In the genomic region with DNA sequence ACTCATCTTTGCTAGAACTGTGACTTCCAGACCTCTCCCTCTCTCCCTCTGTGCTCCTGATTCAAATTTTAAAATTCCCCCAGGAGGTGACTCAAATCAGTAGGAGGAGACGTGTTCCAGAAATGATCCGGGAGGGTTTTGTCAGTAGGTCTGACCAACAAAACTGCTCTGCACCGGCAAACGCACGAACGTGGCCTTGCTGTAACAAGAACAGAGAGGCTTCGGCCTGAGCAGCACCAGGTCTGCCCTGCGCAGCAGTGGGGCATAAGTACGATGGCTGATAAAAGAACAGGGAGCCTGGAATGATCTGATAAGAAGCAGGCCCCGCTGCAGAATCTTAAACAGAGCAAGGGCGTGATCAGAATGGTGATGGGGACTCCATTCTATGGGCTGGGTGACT, we compare ENCODE assay signal across 33 cellular contexts.
"Had no signal": no experiment of that assay in that cellular context is flagged by ENCODE, and none has a peak within 500 bp of the region (broad histone marks: within the 10 kb centered on the region; RNA-seq: fewer than 3 reads in every experiment).

No MANE protein-coding gene starts in this region.

- FAIRE-seq: astrocyte had no signal

- H3K27ac Mint-ChIP-seq: activated CD4-positive, alpha-beta memory T cell treated with anti-CD3 and anti-CD28 coated beads, Interleukin-2, amount 10 ng/mL, durations not matched to agents 7 days and 5 days; activated CD4-positive, alpha-beta T cell treated with anti-CD3 and anti-CD28 coated beads, Interleukin-2, amount 10 ng/mL, durations not matched to agents 7 days and 5 days; activated T-cell treated with anti-CD3 and anti-CD28 coated beads, Interleukin-2, amount 50 U/mL, for 24 hours; activated T-helper 17 cell treated with anti-CD3 and anti-CD28 coated beads, Interleukin-2, amount 50 U/mL, for 72 hours; effector memory CD8-positive, alpha-beta T cell; immature natural killer cell; mesothelial cell of epicardium; naive B cell; stimulated activated effector memory CD8-positive, alpha-beta T cell treated with anti-CD3 and anti-CD28 coated beads, Interleukin-12 subunit alpha, Interleukin-12 subunit beta, amount 100 ng/mL, for 72 hours; stimulated activated naive CD8-positive, alpha-beta T cell treated with anti-CD3 and anti-CD28 coated beads, Interleukin-15, Interleukin-2, amounts not matched to agents 100 ng/mL and 50 ng/mL, for 24 hours; T-helper 2 cell treated with Interferon-gamma antibody and Interleukin-4, amounts not matched to agents 5 μg/mL and 100 μg/mL, for 36 hours had no signal

- H3K27ac ChIP-seq: brain microvascular endothelial cell, right lobe of liver, skin epidermis, upper lobe of left lung, vagina, VCaP had no signal

- H3K4me3 ChIP-seq: lung, right lobe of liver, skin epidermis, upper lobe of left lung, vagina had no signal

- H3K9me3 ChIP-seq: right lobe of liver, upper lobe of left lung, vagina had no signal

- H3K27me3 ChIP-seq: brain microvascular endothelial cell, right lobe of liver, upper lobe of left lung, vagina had no signal

- H3K4me3 Mint-ChIP-seq: activated CD4-positive, alpha-beta memory T cell treated with anti-CD3 and anti-CD28 coated beads, Interleukin-2, amount 10 ng/mL, durations not matched to agents 7 days and 5 days; activated CD4-positive, alpha-beta T cell treated with anti-CD3 and anti-CD28 coated beads, Interleukin-2, amount 10 ng/mL, durations not matched to agents 7 days and 5 days; activated T-cell treated with anti-CD3 and anti-CD28 coated beads, Interleukin-2, amount 50 U/mL, for 24 hours; activated T-helper 17 cell treated with anti-CD3 and anti-CD28 coated beads, Interleukin-2, amount 50 U/mL, for 72 hours; effector memory CD8-positive, alpha-beta T cell; immature natural killer cell; mesothelial cell of epicardium; naive B cell; stimulated activated effector memory CD8-positive, alpha-beta T cell treated with anti-CD3 and anti-CD28 coated beads, Interleukin-12 subunit alpha, Interleukin-12 subunit beta, amount 100 ng/mL, for 72 hours; stimulated activated naive CD8-positive, alpha-beta T cell treated with anti-CD3 and anti-CD28 coated beads, Interleukin-15, Interleukin-2, amounts not matched to agents 100 ng/mL and 50 ng/mL, for 24 hours; T-helper 2 cell treated with Interferon-gamma antibody and Interleukin-4, amounts not matched to agents 5 μg/mL and 100 μg/mL, for 36 hours had no signal

- H3K4me1 Mint-ChIP-seq: activated CD4-positive, alpha-beta memory T cell treated with anti-CD3 and anti-CD28 coated beads, Interleukin-2, amount 10 ng/mL, durations not matched to agents 7 days and 5 days; activated CD4-positive, alpha-beta T cell treated with anti-CD3 and anti-CD28 coated beads, Interleukin-2, amount 10 ng/mL, durations not matched to agents 7 days and 5 days; activated T-helper 17 cell treated with anti-CD3 and anti-CD28 coated beads, Interleukin-2, amount 50 U/mL, for 72 hours; immature natural killer cell; mesothelial cell of epicardium; stimulated activated effector memory CD8-positive, alpha-beta T cell treated with anti-CD3 and anti-CD28 coated beads, Interleukin-12 subunit alpha, Interleukin-12 subunit beta, amount 100 ng/mL, for 72 hours had no signal

- H3K27me3 Mint-ChIP-seq: activated CD4-positive, alpha-beta memory T cell treated with anti-CD3 and anti-CD28 coated beads, Interleukin-2, amount 10 ng/mL, durations not matched to agents 7 days and 5 days; activated CD4-positive, alpha-beta T cell treated with anti-CD3 and anti-CD28 coated beads, Interleukin-2, amount 10 ng/mL, durations not matched to agents 7 days and 5 days; activated T-cell treated with anti-CD3 and anti-CD28 coated beads, Interleukin-2, amount 50 U/mL, for 24 hours; activated T-helper 17 cell treated with anti-CD3 and anti-CD28 coated beads, Interleukin-2, amount 50 U/mL, for 72 hours; naive B cell; stimulated activated naive CD8-positive, alpha-beta T cell treated with anti-CD3 and anti-CD28 coated beads, Interleukin-15, Interleukin-2, amounts not matched to agents 100 ng/mL and 50 ng/mL, for 24 hours had no signal

- H3K4me1 ChIP-seq: right lobe of liver, upper lobe of left lung, vagina had no signal

- H3K36me3 ChIP-seq: brain microvascular endothelial cell, right lobe of liver, upper lobe of left lung, vagina had no signal

- DNase-seq: activated CD4-positive, alpha-beta memory T cell treated with anti-CD3 and anti-CD28 coated beads, Interleukin-2, amount 10 ng/mL, durations not matched to agents 7 days and 5 days; activated CD4-positive, alpha-beta T cell treated with anti-CD3 and anti-CD28 coated beads, Interleukin-2, amount 10 ng/mL, durations not matched to agents 7 days and 5 days; activated CD8-positive, alpha-beta memory T cell treated with anti-CD3 and anti-CD28 coated beads, Interleukin-2, amount 50 U/mL, for 48 hours; activated gamma-delta T cell treated with Interleukin-2 at 50 U/mL for 16 hours; activated naive CD4-positive, alpha-beta T cell treated with anti-CD3 and anti-CD28 coated beads, Interleukin-2, amount 50 U/mL, for 16 hours; activated T-cell treated with anti-CD3 and anti-CD28 coated beads, Interleukin-2, amount 50 U/mL, for 24 hours; amniotic stem cell; brain microvascular endothelial cell; cortex of kidney; effector memory CD8-positive, alpha-beta T cell; erythroblast; foreskin fibroblast; hypothalamus; immature natural killer cell; naive B cell; occipital lobe; right lobe of liver; stimulated activated CD4-positive, alpha-beta T cell treated with anti-CD3 and anti-CD28 coated beads, Interleukin-4, amount 100 ng/mL, for 24 hours; substantia nigra; T-helper 1 cell; upper lobe of left lung had no signal

- ATAC-seq: activated CD4-positive, CD25-positive, alpha-beta regulatory T cell treated with anti-CD3 and anti-CD28 coated beads, Interleukin-2, amount 50 U/mL, for 24 hours; activated T-helper 17 cell treated with anti-CD3 and anti-CD28 coated beads, Interleukin-2, amount 50 U/mL, for 72 hours; effector memory CD8-positive, alpha-beta T cell; left lobe of liver; right lobe of liver; stimulated activated effector memory CD8-positive, alpha-beta T cell treated with anti-CD3 and anti-CD28 coated beads, Interleukin-12 subunit alpha, Interleukin-12 subunit beta, amount 100 ng/mL, for 72 hours had no signal

- H3K9me3 Mint-ChIP-seq: immature natural killer cell; stimulated activated effector memory CD8-positive, alpha-beta T cell treated with anti-CD3 and anti-CD28 coated beads, Interleukin-12 subunit alpha, Interleukin-12 subunit beta, amount 100 ng/mL, for 72 hours had no signal

- H3K36me3 Mint-ChIP-seq: immature natural killer cell; mesothelial cell of epicardium; naive B cell; stimulated activated effector memory CD8-positive, alpha-beta T cell treated with anti-CD3 and anti-CD28 coated beads, Interleukin-12 subunit alpha, Interleukin-12 subunit beta, amount 100 ng/mL, for 72 hours had no signal
